In the genomic region with DNA sequence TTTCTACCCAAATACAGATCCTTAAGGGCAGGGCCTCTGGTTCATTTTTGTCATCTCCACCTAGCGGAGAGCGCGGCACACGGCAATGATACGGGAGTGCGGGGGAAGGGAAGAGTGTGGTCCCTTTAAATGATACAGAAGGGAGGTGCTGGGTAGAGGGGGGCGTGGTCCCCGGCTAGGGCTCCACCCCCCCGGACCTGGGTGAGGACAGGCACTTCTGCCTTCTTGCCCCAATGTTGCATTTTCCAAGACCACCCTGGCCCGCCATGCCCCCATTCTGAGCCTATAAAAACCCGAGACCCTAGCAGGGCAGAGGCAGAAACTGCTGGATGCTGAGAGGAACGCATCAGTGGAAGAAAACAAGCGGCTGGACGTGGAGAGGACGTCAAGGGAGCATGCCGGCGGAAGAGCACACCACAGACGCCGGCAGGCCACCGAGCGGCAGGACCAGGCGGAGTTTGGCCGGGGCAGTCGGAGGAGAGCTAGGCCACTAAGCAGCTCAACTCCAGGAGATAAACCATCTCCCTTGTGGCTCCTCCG, we compare ENCODE assay signal across 11 cellular contexts. TPM values are rescaled to one million over a fixed set of nuclear protein-coding genes. Genes with fewer than 3 reads are reported as not detected.
DNase-seq lines count a peak whose midpoint lies in the region; ATAC-seq and TF ChIP-seq lines count a peak whose summit lies in the region.
"Had no signal": no experiment of that assay in that cellular context is flagged by ENCODE, and none has a peak within 500 bp of the region (broad histone marks: within the 10 kb centered on the region; RNA-seq: fewer than 3 reads in every experiment).

No MANE protein-coding gene starts in this region.

- in situ Hi-C loops in mammary epithelial cell (cut with MboI; ENCODE audit: low sequenced_read_pairs in 2 of 2), result no loop called here

- H3K9ac ChIP-seq in mammary epithelial cell (ENCODE audit: insufficient read depth, low read length), result no peak overlapping the region
- H3K9ac ChIP-seq: parathyroid adenoma had no signal

- intact Hi-C loops in breast epithelium (cut with DNase I; ENCODE audit: low total_unique reads) (no loop called here), mammary epithelial cell (cut with micrococcal nuclease) (no loop called here), left colon (cut with DNase I, micrococcal nuclease) (loop anchor here in 1 of 2 donors (10.0 kb wide), 1 partner anchor 141 kb away; no protein-coding TSS in a partner anchor)
- intact Hi-C loops in activated T-helper 2 cell treated with anti-CD3 and anti-CD28 coated beads, Interferon-gamma antibody, Interleukin-2, Interleukin-4, amounts not matched to agents 10 μg/mL and 5 μg/mL and 100 μg/mL, durations not matched to agents 14 hours and 24 hours and 36 hours (cut with micrococcal nuclease), result no loop called here

- WGBS in mammary epithelial cell (ENCODE audit: low coverage, missing lambda C conversion rate), result 90% methylated on average over 19 of the region's 25 CpGs

- no peak for TF ChIP-seq POLR2A in breast epithelium (IDR thresholded peaks at IDR 0.05)

- H3K27me3 ChIP-seq in breast epithelium, result peaks cover 0 to 13% of the 10 kb centered on the region in 2 donors
- H3K27me3 ChIP-seq in mammary epithelial cell (ENCODE audit: insufficient read depth, low read length), result no peaks in the 10 kb centered on the region

- H3K36me3 ChIP-seq in breast epithelium, result no peaks in the 10 kb centered on the region
- H3K36me3 ChIP-seq in mammary epithelial cell (ENCODE audit: insufficient read depth, low read length), result no peaks in the 10 kb centered on the region

- H2AFZ ChIP-seq in mammary epithelial cell (ENCODE audit: low read depth, low read length), result no peak overlapping the region
- H2AFZ ChIP-seq: parathyroid adenoma had no signal

- H3K4me2 ChIP-seq in mammary epithelial cell (ENCODE audit: insufficient read depth, low read depth, low read length), result no peak overlapping the region

- ATAC-seq in left colon (peak; percentile 76), GM21619 (IDR thresholded peaks at IDR 0.05; ENCODE audit: unreplicated experiment) (no peak), GM18868 (IDR thresholded peaks at IDR 0.05; ENCODE audit: unreplicated experiment) (no peak)
- peak; percentile 53 for ATAC-seq in stimulated activated effector memory CD8-positive, alpha-beta T cell treated with anti-CD3 and anti-CD28 coated beads, Interleukin-12 subunit alpha, Interleukin-12 subunit beta, amount 100 ng/mL, for 72 hours

- H3K9me3 ChIP-seq in breast epithelium (peaks cover 4% of the 10 kb centered on the region in 2 donors), mammary epithelial cell (replicated peaks; ENCODE audit: insufficient read depth, low read length) (no peaks in the 10 kb centered on the region)

- CTCF ChIA-PET in mammary epithelial cell (lab: Charles Lee; ENCODE audit: low non-redundant PET), result no interaction called here

- dilution Hi-C loops in mammary epithelial cell (cut with HindIII; ENCODE audit: low sequenced_read_pairs), result loop anchor here (10.0 kb wide), 2 partner anchors 141 to 169 kb away; a partner anchor contains a TSS

- TF ChIP-seq CTCF in breast epithelium (IDR thresholded peaks at IDR 0.05) (no peak), mammary epithelial cell (conservative IDR thresholded peaks at IDR 0.05 in 1 of 2, IDR thresholded peaks at IDR 0.05 in 1 of 2; ENCODE audit: extremely low read depth in 1 of 2, insufficient read depth in 1 of 2, low read depth in 1 of 2, low read length in 2 of 2) (no peak)

- H3K27ac ChIP-seq in breast epithelium (no peak overlapping the region), mammary epithelial cell (ENCODE audit: insufficient read depth, low read depth, low read length) (no peak overlapping the region)
- H3K27ac ChIP-seq: parathyroid adenoma, SK-N-MC had no signal

- no TSS peak for BruUV-seq in mammary epithelial cell (replicated peaks; lab: Mats Ljungman, UMichigan)

- H3K9me3 Mint-ChIP-seq in activated T-helper 2 cell treated with anti-CD3 and anti-CD28 coated beads, Interferon-gamma antibody, Interleukin-2, Interleukin-4, amounts not matched to agents 10 μg/mL and 5 μg/mL and 100 μg/mL, durations not matched to agents 14 hours and 24 hours and 36 hours, result peaks cover 4% of the 10 kb centered on the region
- no peaks in the 10 kb centered on the region for H3K9me3 Mint-ChIP-seq in stimulated activated effector memory CD8-positive, alpha-beta T cell treated with anti-CD3 and anti-CD28 coated beads, Interleukin-12 subunit alpha, Interleukin-12 subunit beta, amount 100 ng/mL, for 72 hours

- no peak overlapping the region for H3K27ac Mint-ChIP-seq in activated T-helper 2 cell treated with anti-CD3 and anti-CD28 coated beads, Interferon-gamma antibody, Interleukin-2, Interleukin-4, amounts not matched to agents 10 μg/mL and 5 μg/mL and 100 μg/mL, durations not matched to agents 14 hours and 24 hours and 36 hours
- H3K27ac Mint-ChIP-seq in stimulated activated effector memory CD8-positive, alpha-beta T cell treated with anti-CD3 and anti-CD28 coated beads, Interleukin-12 subunit alpha, Interleukin-12 subunit beta, amount 100 ng/mL, for 72 hours, result no peak overlapping the region

- H3K79me2 ChIP-seq in mammary epithelial cell (ENCODE audit: insufficient read depth, low read length), result no peaks in the 10 kb centered on the region
- H3K79me2 ChIP-seq: parathyroid adenoma had no signal

- H4K20me1 ChIP-seq in mammary epithelial cell (ENCODE audit: insufficient read depth, low read length), result no peaks in the 10 kb centered on the region

- peak overlapping the region; percentile 21 for H3K4me3 Mint-ChIP-seq in activated T-helper 2 cell treated with anti-CD3 and anti-CD28 coated beads, Interferon-gamma antibody, Interleukin-2, Interleukin-4, amounts not matched to agents 10 μg/mL and 5 μg/mL and 100 μg/mL, durations not matched to agents 14 hours and 24 hours and 36 hours (ENCODE audit: low read depth)
- H3K4me3 Mint-ChIP-seq in stimulated activated effector memory CD8-positive, alpha-beta T cell treated with anti-CD3 and anti-CD28 coated beads, Interleukin-12 subunit alpha, Interleukin-12 subunit beta, amount 100 ng/mL, for 72 hours, result peak overlapping the region; percentile 30

- DNase-seq in breast epithelium (ENCODE audit: low spot score in 2 of 2), result no peak
- DNase-seq in mammary epithelial cell, result no peak
- no peak for DNase-seq in activated T-helper 2 cell treated with anti-CD3 and anti-CD28 coated beads, Interferon-gamma antibody, Interleukin-2, Interleukin-4, amounts not matched to agents 10 μg/mL and 5 μg/mL and 100 μg/mL, durations not matched to agents 14 hours and 24 hours and 36 hours (ENCODE audit: low spot score)
- DNase-seq in left colon, result peak in 1 of 2 donors; percentile 38
- no peak for DNase-seq in stimulated activated effector memory CD8-positive, alpha-beta T cell treated with anti-CD3 and anti-CD28 coated beads, Interleukin-12 subunit alpha, Interleukin-12 subunit beta, amount 100 ng/mL, for 72 hours (ENCODE audit: low spot score in 2 of 2)
- DNase-seq in A172 (ENCODE audit: low spot score), result no peak
- DNase-seq: DND-41 had no signal

- peaks cover 2% of the 10 kb centered on the region for H3K27me3 Mint-ChIP-seq in activated T-helper 2 cell treated with anti-CD3 and anti-CD28 coated beads, Interferon-gamma antibody, Interleukin-2, Interleukin-4, amounts not matched to agents 10 μg/mL and 5 μg/mL and 100 μg/mL, durations not matched to agents 14 hours and 24 hours and 36 hours (ENCODE audit: low read depth)

- no peaks in the 10 kb centered on the region for H3K36me3 Mint-ChIP-seq in activated T-helper 2 cell treated with anti-CD3 and anti-CD28 coated beads, Interferon-gamma antibody, Interleukin-2, Interleukin-4, amounts not matched to agents 10 μg/mL and 5 μg/mL and 100 μg/mL, durations not matched to agents 14 hours and 24 hours and 36 hours (ENCODE audit: low read depth)
- H3K36me3 Mint-ChIP-seq in stimulated activated effector memory CD8-positive, alpha-beta T cell treated with anti-CD3 and anti-CD28 coated beads, Interleukin-12 subunit alpha, Interleukin-12 subunit beta, amount 100 ng/mL, for 72 hours, result peaks cover 5% of the 10 kb centered on the region

- H3K4me1 Mint-ChIP-seq in activated T-helper 2 cell treated with anti-CD3 and anti-CD28 coated beads, Interferon-gamma antibody, Interleukin-2, Interleukin-4, amounts not matched to agents 10 μg/mL and 5 μg/mL and 100 μg/mL, durations not matched to agents 14 hours and 24 hours and 36 hours (ENCODE audit: low read depth), result peaks cover 2% of the 10 kb centered on the region
- H3K4me1 Mint-ChIP-seq in stimulated activated effector memory CD8-positive, alpha-beta T cell treated with anti-CD3 and anti-CD28 coated beads, Interleukin-12 subunit alpha, Interleukin-12 subunit beta, amount 100 ng/mL, for 72 hours, result no peaks in the 10 kb centered on the region

- H3K4me1 ChIP-seq in breast epithelium (no peaks in the 10 kb centered on the region), mammary epithelial cell (ENCODE audit: insufficient read depth, low read length) (no peaks in the 10 kb centered on the region)
- H3K4me1 ChIP-seq: parathyroid adenoma had no signal

- H3K4me3 ChIP-seq in breast epithelium (peak overlapping the region; percentile 11 to 31 (median 24)), mammary epithelial cell (replicated peaks in 1 of 3; ENCODE audit: insufficient read depth in 1 of 3, low read depth in 2 of 3, low read length in 3 of 3) (no peak overlapping the region)
- H3K4me3 ChIP-seq: SK-N-MC had no signal

RNA-seq across cellular contexts. Expression of a gene that starts 30.0 kb away (rescaled TPM):
- total RNA-seq in breast epithelium (1 to 10 TPM; 1.6 to 6.4 (median 2.0) TPM), mammary epithelial cell (1 to 10 TPM; 2.3 to 3.5 TPM), left colon (1 to 10 TPM; 2.5 to 3.5 TPM)
- polyA plus RNA-seq in mammary epithelial cell, result 2.7 TPM
- 6.5 TPM for polyA minus RNA-seq in mammary epithelial cell
- total RNA-seq in activated T-helper 2 cell treated with anti-CD3 and anti-CD28 coated beads, Interferon-gamma antibody, Interleukin-2, Interleukin-4, amounts not matched to agents 10 μg/mL and 5 μg/mL and 100 μg/mL, durations not matched to agents 14 hours and 24 hours and 36 hours, result 2.2 and 2.3 TPM in 2 replicates
- 0.50 and 1.5 TPM in 2 replicates for total RNA-seq in A172 (2014; rRNA removed; shearing (Covaris generic))

RNA-seq across cellular contexts. Expression of a gene that starts 54.7 kb away (rescaled TPM):
- total RNA-seq in breast epithelium, result not detected
- not detected for total RNA-seq in mammary epithelial cell
- not detected for polyA plus RNA-seq in mammary epithelial cell
- polyA minus RNA-seq in mammary epithelial cell, result not detected
- total RNA-seq in activated T-helper 2 cell treated with anti-CD3 and anti-CD28 coated beads, Interferon-gamma antibody, Interleukin-2, Interleukin-4, amounts not matched to agents 10 μg/mL and 5 μg/mL and 100 μg/mL, durations not matched to agents 14 hours and 24 hours and 36 hours, result not detected in 2 replicates
- not detected for total RNA-seq in left colon
- total RNA-seq in A172 (2014; rRNA removed; shearing (Covaris generic)), result not detected in 2 replicates

Comparison
In these comparisons a context has a peak if more than half of its experiments do, and no peak if none do; other contexts are left out.
1. H3K4me3 ChIP-seq: peak in breast epithelium (3 of 3); none in mammary epithelial cell (0 of 3).
2. ATAC-seq: peak in left colon (single experiment) and stimulated activated effector memory CD8-positive, alpha-beta T cell treated with anti-CD3 and anti-CD28 coated beads, Interleukin-12 subunit alpha, Interleukin-12 subunit beta, amount 100 ng/mL, for 72 hours (single experiment); none in GM21619 (single experiment) and GM18868 (single experiment).